Comparison of ENCODE assay signal across 9 cellular contexts in genomic region chr11:65553301-65554001, GRCh38. TPM values are rescaled to one million over a fixed set of nuclear protein-coding genes. Genes with fewer than 3 reads are reported as not detected.
DNase-seq lines count a peak whose midpoint lies in the region; ATAC-seq and TF ChIP-seq lines count a peak whose summit lies in the region.
"Had no signal": no experiment of that assay in that cellular context is flagged by ENCODE, and none has a peak within 500 bp of the region (broad histone marks: within the 10 kb centered on the region; RNA-seq: fewer than 3 reads in every experiment).

No MANE protein-coding gene starts in this region.

- H3K27me3 ChIP-seq in H7 (ENCODE audit: control insufficient read depth, insufficient read depth, low read length), result peaks cover 27% of the 10 kb centered on the region
- no peaks in the 10 kb centered on the region for H3K27me3 ChIP-seq in osteoblast (ENCODE audit: insufficient read depth, low read length)
- no peaks in the 10 kb centered on the region for H3K27me3 ChIP-seq in body of pancreas

- no peaks in the 10 kb centered on the region; the same call in 1 of the 2 replicates for H3K36me3 ChIP-seq in H7 (replicated peaks; ENCODE audit: control insufficient read depth, insufficient read depth, low read length)
- peaks cover 40% of the 10 kb centered on the region for H3K36me3 ChIP-seq in osteoblast (ENCODE audit: insufficient read depth, low read length)
- no peaks in the 10 kb centered on the region for H3K36me3 ChIP-seq in body of pancreas (replicated peaks in 1 of 2; ENCODE audit: insufficient read depth in 1 of 2, low read depth in 2 of 2)

- DNase-seq in H7 (peak; percentile 89), OCI-M1 (lab: John Stamatoyannopoulos, UW) (peak; percentile 80), retinal pigment epithelial cell (ENCODE audit: low read depth) (no peak), osteoblast (ENCODE audit: insufficient read length, low spot score, missing footprints) (no peak), body of pancreas (no peak), AG20443 (ENCODE audit: low spot score) (no peak), HuH-7 (ENCODE audit: low spot score) (no peak)
- DNase-seq in activated effector memory CD4-positive, alpha-beta T cell treated with anti-CD3 and anti-CD28 coated beads, Interleukin-2, amount 50 U/mL, for 16 hours, result peak; percentile 87

- no peak for TF ChIP-seq CTCF in retinal pigment epithelial cell (conservative IDR thresholded peaks at IDR 0.05; ENCODE audit: low read depth, low read length)
- TF ChIP-seq CTCF in osteoblast (IDR thresholded peaks at IDR 0.05; ENCODE audit: extremely low read depth, low read depth, low read length), result no peak
- no peak for TF ChIP-seq CTCF in body of pancreas (IDR thresholded peaks at IDR 0.05)

- WGBS in body of pancreas, 2 donors, result 73 to 95% methylated on average over 17 to 28 of the region's 37 CpGs

- intact Hi-C loops in body of pancreas (cut with DNase I), result no loop called here

- H3K9me3 ChIP-seq in osteoblast (ENCODE audit: low read depth, low read length) (no peaks in the 10 kb centered on the region), body of pancreas (no peaks in the 10 kb centered on the region)

- H3K4me1 ChIP-seq in osteoblast (ENCODE audit: insufficient read depth, low read length) (peaks cover 18% of the 10 kb centered on the region), body of pancreas (peaks cover 46% of the 10 kb centered on the region)

- no peak overlapping the region for H3K27ac ChIP-seq in osteoblast (ENCODE audit: low read depth, low read length)
- H3K27ac ChIP-seq in body of pancreas, result no peak overlapping the region

- no peak for TF ChIP-seq POLR2A in body of pancreas (IDR thresholded peaks at IDR 0.05)

- H3K4me2 ChIP-seq in osteoblast (ENCODE audit: insufficient read depth, low read length), result no peak overlapping the region

- no peak overlapping the region for H2AFZ ChIP-seq in osteoblast (ENCODE audit: low read length)

- H3K79me2 ChIP-seq in osteoblast (ENCODE audit: insufficient read depth, low read length), result peaks cover 41% of the 10 kb centered on the region

- H3K4me3 ChIP-seq in H7 (ENCODE audit: insufficient read depth, low read depth, low read length), result peak overlapping the region; percentile 43
- peak overlapping the region; percentile 15 for H3K4me3 ChIP-seq in retinal pigment epithelial cell (ENCODE audit: low read length)
- H3K4me3 ChIP-seq in osteoblast (ENCODE audit: insufficient read depth, low read length), result no peak overlapping the region
- no peak overlapping the region for H3K4me3 ChIP-seq in body of pancreas
- H3K4me3 ChIP-seq: skin epidermis had no signal

- no peak for ATAC-seq in body of pancreas

- H4K20me1 ChIP-seq in osteoblast (ENCODE audit: insufficient read depth, low read length), result peaks cover 38% of the 10 kb centered on the region

RNA-seq across cellular contexts. Expression of gene LTBP3, which starts 4.7 kb away (rescaled TPM):
- 3.9 and 5.7 TPM in 2 replicates for total RNA-seq in H7 (2014; rRNA removed; shearing (Covaris generic))
- 40.7 and 41.6 TPM in 2 replicates for total RNA-seq in osteoblast
- total RNA-seq in body of pancreas, result 100 to 1,000 TPM; 131 to 330 TPM

RNA-seq across cellular contexts. Expression of gene ZNRD2, which starts 16.8 kb away (rescaled TPM):
- total RNA-seq in H7 (2014; rRNA removed; shearing (Covaris generic)), result 88.1 and 89.1 TPM in 2 replicates
- total RNA-seq in osteoblast (37.1 and 42.3 TPM in 2 replicates), body of pancreas (10 to 100 TPM; 39.2 to 66.9 TPM)

RNA-seq across cellular contexts. Expression of gene FAM89B, which starts 18.9 kb away (rescaled TPM):
- total RNA-seq in H7 (2014; rRNA removed; shearing (Covaris generic)), result 8.6 and 20.4 TPM in 2 replicates
- total RNA-seq in osteoblast (31.5 and 36.2 TPM in 2 replicates), body of pancreas (100 to 1,000 TPM in 1 of 2 donors, 10 to 100 TPM in 1; 44.8 to 116 TPM)

RNA-seq across cellular contexts. Expression of gene EHBP1L1, which starts 22.4 kb away (rescaled TPM):
- total RNA-seq in H7 (2014; rRNA removed; shearing (Covaris generic)), result 1.9 and 4.7 TPM in 2 replicates
- 43.9 and 58.6 TPM in 2 replicates for total RNA-seq in osteoblast
- 10 to 100 TPM; 35.0 to 76.1 TPM for total RNA-seq in body of pancreas

RNA-seq across cellular contexts. Expression of gene SCYL1, which starts 28.6 kb away (rescaled TPM):
- total RNA-seq in H7 (2014; rRNA removed; shearing (Covaris generic)), result 70.0 and 72.3 TPM in 2 replicates
- total RNA-seq in osteoblast, result 109 and 115 TPM in 2 replicates
- total RNA-seq in body of pancreas, result 10 to 100 TPM; 55.0 to 62.3 TPM

Comparison
In these comparisons a context has a peak if more than half of its experiments do, and no peak if none do; other contexts are left out.
1. DNase-seq: peak in H7 (single experiment), OCI-M1 (single experiment) and activated effector memory CD4-positive, alpha-beta T cell treated with anti-CD3 and anti-CD28 coated beads, Interleukin-2, amount 50 U/mL, for 16 hours (single experiment); none in retinal pigment epithelial cell (single experiment), osteoblast (single experiment), body of pancreas (0 of 4), AG20443 (single experiment) and HuH-7 (single experiment).
2. H3K4me3 ChIP-seq: peak in H7 (single experiment) and retinal pigment epithelial cell (single experiment); none in osteoblast (single experiment) and body of pancreas (0 of 2).